ENCODE assay signal across 26 cellular contexts in the genomic region with DNA sequence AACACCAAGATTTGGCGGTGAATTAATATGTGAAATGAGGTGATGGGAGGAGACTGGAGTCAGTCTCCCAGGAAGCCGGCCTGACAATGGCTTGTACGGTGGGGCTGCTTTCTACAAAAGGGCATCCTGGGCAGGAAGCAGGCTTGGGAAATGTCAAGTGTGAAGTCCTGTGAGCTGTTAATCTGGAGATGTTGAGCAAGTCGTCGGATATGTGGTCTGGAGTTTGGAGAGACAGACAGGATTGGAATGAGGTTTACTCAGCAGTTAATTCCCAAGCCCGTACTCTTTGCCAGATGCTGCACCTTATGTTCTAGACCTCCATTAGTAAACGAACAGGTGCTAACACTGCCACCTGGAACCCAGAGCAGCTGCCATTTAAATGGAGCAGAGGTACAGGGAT.
A peak's percentile ranks its signal among the peaks of the same experiment; 100 is the strongest.
DNase-seq lines count a peak whose midpoint lies in the region; TF ChIP-seq lines count a peak whose summit lies in the region.
"Had no signal": no experiment of that assay in that cellular context is flagged by ENCODE, and none has a peak within 500 bp of the region (broad histone marks: within the 10 kb centered on the region; RNA-seq: fewer than 3 reads in every experiment).

No MANE protein-coding gene starts in this region.

- H3K4me3 Mint-ChIP-seq in glutamatergic neuron (ENCODE audit: unreplicated experiment): peak overlapping the region; percentile 69
- H3K4me3 Mint-ChIP-seq: activated CD4-positive, alpha-beta T cell treated with anti-CD3 and anti-CD28 coated beads for 36 hours; activated naive CD8-positive, alpha-beta T cell; CD4-positive, alpha-beta memory T cell; dendritic cell treated with granulocyte-macrophage colony-stimulating factor and Interleukin-4, amounts not matched to agents 40 ng/mL and 50 ng/mL, for 4 days; stimulated activated memory B cell treated with anti-CD40 and anti-IgM and Interleukin-4, amounts not matched to agents 10 μg/mL and 1 μg/mL and 100 μg/mL, for 72 hours had no signal

- H3K4me1 ChIP-seq in mesendoderm (ENCODE audit: control insufficient read depth, low read depth, low read length) (no peaks in the 10 kb centered on the region), right atrium auricular region (peaks cover 0 to 7% of the 10 kb centered on the region in 2 donors)
- H3K4me1 ChIP-seq: HAP-1, parathyroid adenoma had no signal

- WGBS in mesendoderm (ENCODE audit: extremely low coverage, insufficient coverage, low lambda C conversion rate): no CpG with 5 or more reads among the region's 7 CpGs

- no peak overlapping the region for H3K4me2 ChIP-seq in mesendoderm (ENCODE audit: low read length)
- H3K4me2 ChIP-seq: PC-9 had no signal

- H3K27me3 Mint-ChIP-seq in glutamatergic neuron (ENCODE audit: unreplicated experiment): peaks cover 12% of the 10 kb centered on the region

- H2BK15ac ChIP-seq in mesendoderm (replicated peaks; ENCODE audit: low read depth): no peak overlapping the region

- H3K56ac ChIP-seq in mesendoderm (ENCODE audit: low read length): no peak overlapping the region

- no peak overlapping the region for H3K4ac ChIP-seq in mesendoderm (ENCODE audit: low read depth, low read length)

- peak overlapping the region; percentile 90 for H3K27ac Mint-ChIP-seq in glutamatergic neuron (ENCODE audit: unreplicated experiment)
- H3K27ac Mint-ChIP-seq: activated CD4-positive, alpha-beta T cell treated with anti-CD3 and anti-CD28 coated beads for 36 hours; activated naive CD8-positive, alpha-beta T cell; CD4-positive, alpha-beta memory T cell; dendritic cell treated with granulocyte-macrophage colony-stimulating factor and Interleukin-4, amounts not matched to agents 40 ng/mL and 50 ng/mL, for 4 days; stimulated activated memory B cell treated with anti-CD40 and anti-IgM and Interleukin-4, amounts not matched to agents 10 μg/mL and 1 μg/mL and 100 μg/mL, for 72 hours had no signal

- no peaks in the 10 kb centered on the region for H3K79me1 ChIP-seq in mesendoderm (ENCODE audit: low read length)

- no peaks in the 10 kb centered on the region for H3K9me3 ChIP-seq in WERI-Rb-1 (ENCODE audit: severe bottlenecking)
- H3K9me3 ChIP-seq in right atrium auricular region: no peaks in the 10 kb centered on the region
- H3K9me3 ChIP-seq: HAP-1, sigmoid colon had no signal

- H3K36me3 Mint-ChIP-seq in glutamatergic neuron (ENCODE audit: unreplicated experiment): peaks cover 7% of the 10 kb centered on the region
- H3K36me3 Mint-ChIP-seq: CD4-positive, alpha-beta memory T cell; stimulated activated memory B cell treated with anti-CD40 and anti-IgM and Interleukin-4, amounts not matched to agents 10 μg/mL and 1 μg/mL and 100 μg/mL, for 72 hours had no signal

- no peak overlapping the region for H3K9ac ChIP-seq in mesendoderm (ENCODE audit: low read length)
- H3K9ac ChIP-seq: parathyroid adenoma had no signal

- no peaks in the 10 kb centered on the region for H3K36me3 ChIP-seq in WERI-Rb-1
- H3K36me3 ChIP-seq in mesendoderm (ENCODE audit: control insufficient read depth, insufficient read depth, low read length): no peaks in the 10 kb centered on the region
- H3K36me3 ChIP-seq in right atrium auricular region: no peaks in the 10 kb centered on the region
- H3K36me3 ChIP-seq: HAP-1, sigmoid colon had no signal

- H3K4me3 ChIP-seq in WERI-Rb-1 (ENCODE audit: low read depth, low read length) (no peak overlapping the region), mesendoderm (ENCODE audit: low read length) (no peak overlapping the region), right atrium auricular region (no peak overlapping the region)
- H3K4me3 ChIP-seq: HAP-1, PC-9, sigmoid colon had no signal

- no peak overlapping the region for H4K8ac ChIP-seq in mesendoderm (ENCODE audit: low read depth, low read length)

- H3K79me2 ChIP-seq in mesendoderm (ENCODE audit: control insufficient read depth, insufficient read depth, low read length): no peaks in the 10 kb centered on the region
- H3K79me2 ChIP-seq: parathyroid adenoma had no signal

- H3K27ac ChIP-seq in WERI-Rb-1 (no peak overlapping the region), mesendoderm (ENCODE audit: low read depth, low read length) (no peak overlapping the region), right atrium auricular region (no peak overlapping the region)
- H3K27ac ChIP-seq: 22Rv1, parathyroid adenoma, PC-9, sigmoid colon had no signal

- H2AK5ac ChIP-seq in mesendoderm (ENCODE audit: low read length): no peak overlapping the region

- TF ChIP-seq CTCF in WERI-Rb-1 (IDR thresholded peaks at IDR 0.05; ENCODE audit: low read depth, low read length): no peak
- TF ChIP-seq CTCF in glutamatergic neuron (IDR thresholded peaks at IDR 0.05; ENCODE audit: partially characterized antibody, unreplicated experiment): no peak
- TF ChIP-seq CTCF in right atrium auricular region (IDR thresholded peaks at IDR 0.05): no peak

- H2BK120ac ChIP-seq in mesendoderm (ENCODE audit: low read depth, low read length): no peak overlapping the region

- no peak overlapping the region for H4K5ac ChIP-seq in mesendoderm (ENCODE audit: low read length)

- no peak overlapping the region for H3K18ac ChIP-seq in mesendoderm (ENCODE audit: low read length)

- H3K9me3 Mint-ChIP-seq in glutamatergic neuron (ENCODE audit: unreplicated experiment): peaks cover 9% of the 10 kb centered on the region
- H3K9me3 Mint-ChIP-seq: dendritic cell treated with granulocyte-macrophage colony-stimulating factor and Interleukin-4, amounts not matched to agents 40 ng/mL and 50 ng/mL, for 4 days; stimulated activated memory B cell treated with anti-CD40 and anti-IgM and Interleukin-4, amounts not matched to agents 10 μg/mL and 1 μg/mL and 100 μg/mL, for 72 hours had no signal

- no peak overlapping the region for H3K23ac ChIP-seq in mesendoderm (ENCODE audit: low read length)

- H3K4me1 Mint-ChIP-seq in glutamatergic neuron (ENCODE audit: low read depth, unreplicated experiment): peaks cover 37% of the 10 kb centered on the region
- H3K4me1 Mint-ChIP-seq: activated CD4-positive, alpha-beta T cell treated with anti-CD3 and anti-CD28 coated beads for 36 hours; CD4-positive, alpha-beta memory T cell; stimulated activated memory B cell treated with anti-CD40 and anti-IgM and Interleukin-4, amounts not matched to agents 10 μg/mL and 1 μg/mL and 100 μg/mL, for 72 hours had no signal

- DNase-seq in NCI-H1694 treated with DMSO at 0.1 percent for 48 hours (lab: John Stamatoyannopoulos, UW): peak; percentile 3
- no peak for DNase-seq in NCI-H1694 (lab: John Stamatoyannopoulos, UW)
- DNase-seq in WERI-Rb-1: peak; percentile 67
- DNase-seq in glutamatergic neuron: no peak
- DNase-seq in mesendoderm: no peak
- no peak for DNase-seq in SHP77 (lab: John Stamatoyannopoulos, UW)
- no peak for DNase-seq in NCI-H2227 treated with DMSO at 0.1 percent for 48 hours (lab: John Stamatoyannopoulos, UW)
- DNase-seq in right atrium auricular region (ENCODE audit: low spot score): no peak
- DNase-seq: activated CD4-positive, alpha-beta T cell treated with anti-CD3 and anti-CD28 coated beads for 36 hours; activated effector memory CD4-positive, alpha-beta T cell treated with Interleukin-2 at 50 U/mL for 16 hours; aorta; CD4-positive, alpha-beta memory T cell; head of caudate nucleus; NCI-H1105; NCI-H2029 treated with DMSO at 0.1 percent for 48 hours; NCI-H446; NK-92 treated with Interleukin-12 subunit alpha and Interleukin-12 subunit beta, amount 100 ng/mL, for 24 hours; PC-9; sigmoid colon; stimulated activated CD4-positive, alpha-beta T cell treated with anti-CD3 and anti-CD28 coated beads, Interleukin-4, amount 100 ng/mL, for 4 hours had no signal

- no peaks in the 10 kb centered on the region for H3K27me3 ChIP-seq in WERI-Rb-1 (ENCODE audit: insufficient read depth, low read depth, severe bottlenecking)
- no peaks in the 10 kb centered on the region for H3K27me3 ChIP-seq in mesendoderm (ENCODE audit: insufficient read depth, low read length, poor library complexity)
- H3K27me3 ChIP-seq in right atrium auricular region: no peaks in the 10 kb centered on the region

- H2BK5ac ChIP-seq in mesendoderm (ENCODE audit: low read length): no peak overlapping the region

Comparison
In these comparisons a context has a peak if more than half of its experiments do, and no peak if none do; other contexts are left out.
1. DNase-seq: peak in NCI-H1694 treated with DMSO at 0.1 percent for 48 hours (single experiment) and WERI-Rb-1 (single experiment); none in NCI-H1694 (single experiment), glutamatergic neuron (single experiment), mesendoderm (single experiment), SHP77 (0 of 2), NCI-H2227 treated with DMSO at 0.1 percent for 48 hours (single experiment) and right atrium auricular region (single experiment).